18 cellular contexts compared by ENCODE assay signal in genomic region chr10:76242956-76243355, GRCh38.
DNase-seq lines count a peak whose midpoint lies in the region; FAIRE-seq lines count a peak whose summit lies in the region.
"Had no signal": no experiment of that assay in that cellular context is flagged by ENCODE, and none has a peak within 500 bp of the region (broad histone marks: within the 10 kb centered on the region; RNA-seq: fewer than 3 reads in every experiment).

No MANE protein-coding gene starts in this region.

- no peaks in the 10 kb centered on the region for H3K27me3 Mint-ChIP-seq in activated naive CD4-positive, alpha-beta T cell treated with anti-CD3 and anti-CD28 coated beads, Interleukin-2, amount 10 ng/mL, durations not matched to agents 7 days and 5 days
- H3K27me3 Mint-ChIP-seq: CD4-positive, alpha-beta memory T cell had no signal

- FAIRE-seq in islet of Langerhans (lab: Jason Lieb, UNC): peak; percentile 65
- FAIRE-seq: A204.1, K562 had no signal

- no peaks in the 10 kb centered on the region for H3K4me1 Mint-ChIP-seq in activated naive CD4-positive, alpha-beta T cell treated with anti-CD3 and anti-CD28 coated beads, Interleukin-2, amount 10 ng/mL, durations not matched to agents 7 days and 5 days
- H3K4me1 Mint-ChIP-seq: CD4-positive, alpha-beta memory T cell had no signal

- H3K4me3 Mint-ChIP-seq in activated naive CD4-positive, alpha-beta T cell treated with anti-CD3 and anti-CD28 coated beads, Interleukin-2, amount 10 ng/mL, durations not matched to agents 7 days and 5 days: no peak overlapping the region
- H3K4me3 Mint-ChIP-seq: CD4-positive, alpha-beta memory T cell had no signal

- DNase-seq in NCI-H1436 (lab: John Stamatoyannopoulos, UW): peak; percentile 7
- DNase-seq in NCI-H1436 treated with DMSO at 0.1 percent for 48 hours (lab: John Stamatoyannopoulos, UW): no peak
- DNase-seq in DMS153 (lab: John Stamatoyannopoulos, UW): peak; percentile 54
- DNase-seq in NCI-H1105 (lab: John Stamatoyannopoulos, UW): peak; percentile 64
- no peak for DNase-seq in activated naive CD4-positive, alpha-beta T cell (lab: John Stamatoyannopoulos, UW)
- DNase-seq in activated naive CD4-positive, alpha-beta T cell treated with anti-CD3 and anti-CD28 coated beads, Interleukin-2, amount 10 ng/mL, durations not matched to agents 7 days and 5 days: no peak
- no peak for DNase-seq in AG08395 (ENCODE audit: low spot score)
- DNase-seq: Calu3; CD4-positive, alpha-beta memory T cell; NCI-H1930; NCI-H446 treated with DMSO at 0.1 percent for 48 hours; NCI-H82; PC-9; SIG-M5; T-helper 1 cell had no signal

- CTCF ChIA-PET in activated naive CD4-positive, alpha-beta T cell treated with anti-CD3 and anti-CD28 coated beads, Interleukin-2, amount 10 ng/mL, durations not matched to agents 7 days and 5 days (lab: Charles Lee): no interaction called here

- no peaks in the 10 kb centered on the region for H3K9me3 Mint-ChIP-seq in activated naive CD4-positive, alpha-beta T cell treated with anti-CD3 and anti-CD28 coated beads, Interleukin-2, amount 10 ng/mL, durations not matched to agents 7 days and 5 days

- H3K36me3 Mint-ChIP-seq in activated naive CD4-positive, alpha-beta T cell treated with anti-CD3 and anti-CD28 coated beads, Interleukin-2, amount 10 ng/mL, durations not matched to agents 7 days and 5 days: no peaks in the 10 kb centered on the region
- H3K36me3 Mint-ChIP-seq: CD4-positive, alpha-beta memory T cell had no signal

- H3K27ac Mint-ChIP-seq in activated naive CD4-positive, alpha-beta T cell treated with anti-CD3 and anti-CD28 coated beads, Interleukin-2, amount 10 ng/mL, durations not matched to agents 7 days and 5 days: no peak overlapping the region
- H3K27ac Mint-ChIP-seq: CD4-positive, alpha-beta memory T cell had no signal

Comparison
In these comparisons a context has a peak if more than half of its experiments do, and no peak if none do; other contexts are left out.
1. DNase-seq: peak in NCI-H1436 (single experiment), DMS153 (single experiment) and NCI-H1105 (single experiment); none in NCI-H1436 treated with DMSO at 0.1 percent for 48 hours (single experiment), activated naive CD4-positive, alpha-beta T cell (0 of 4), activated naive CD4-positive, alpha-beta T cell treated with anti-CD3 and anti-CD28 coated beads, Interleukin-2, amount 10 ng/mL, durations not matched to agents 7 days and 5 days (single experiment) and AG08395 (single experiment).